28 cellular contexts compared by ENCODE assay signal in genomic region chr11:17733261-17733660, GRCh38. TPM values are rescaled to one million over a fixed set of nuclear protein-coding genes. Genes with fewer than 3 reads are reported as not detected.
"Had no signal": no experiment of that assay in that cellular context is flagged by ENCODE, and none has a peak within 500 bp of the region (broad histone marks: within the 10 kb centered on the region; RNA-seq: fewer than 3 reads in every experiment).

No MANE protein-coding gene starts in this region.

- H3K4me1 ChIP-seq: breast epithelium had no signal

- ATAC-seq: activated T-helper 17 cell treated with anti-CD3 and anti-CD28 coated beads, Interleukin-2, amount 50 U/mL, for 72 hours; K562 had no signal

- H3K4me3 Mint-ChIP-seq: activated CD4-positive, alpha-beta memory T cell treated with anti-CD3 and anti-CD28 coated beads, Interleukin-2, amount 10 ng/mL, durations not matched to agents 7 days and 5 days; activated naive CD4-positive, alpha-beta T cell treated with anti-CD3 and anti-CD28 coated beads, Interleukin-2, amount 10 ng/mL, durations not matched to agents 7 days and 5 days had no signal

- H3K27ac ChIP-seq: breast epithelium, Peyer's patch, RWPE1, VCaP had no signal

- H3K9me3 Mint-ChIP-seq: activated CD4-positive, alpha-beta memory T cell treated with anti-CD3 and anti-CD28 coated beads, Interleukin-2, amount 10 ng/mL, durations not matched to agents 7 days and 5 days; activated naive CD4-positive, alpha-beta T cell treated with anti-CD3 and anti-CD28 coated beads, Interleukin-2, amount 10 ng/mL, durations not matched to agents 7 days and 5 days; activated naive CD8-positive, alpha-beta T cell treated with anti-CD3 and anti-CD28 coated beads for 36 hours; activated T-helper 17 cell treated with anti-CD3 and anti-CD28 coated beads, Interleukin-2, amount 50 U/mL, for 72 hours had no signal

- H3K36me3 Mint-ChIP-seq: activated naive CD4-positive, alpha-beta T cell treated with anti-CD3 and anti-CD28 coated beads, Interleukin-2, amount 10 ng/mL, durations not matched to agents 7 days and 5 days; activated naive CD8-positive, alpha-beta T cell treated with anti-CD3 and anti-CD28 coated beads for 36 hours had no signal

- H3K36me3 ChIP-seq: breast epithelium, Peyer's patch had no signal

- H3K27ac Mint-ChIP-seq: activated CD4-positive, alpha-beta memory T cell treated with anti-CD3 and anti-CD28 coated beads, Interleukin-2, amount 10 ng/mL, durations not matched to agents 7 days and 5 days; activated naive CD8-positive, alpha-beta T cell treated with anti-CD3 and anti-CD28 coated beads for 36 hours; activated T-helper 17 cell treated with anti-CD3 and anti-CD28 coated beads, Interleukin-2, amount 50 U/mL, for 72 hours had no signal

- H3K9me3 ChIP-seq: breast epithelium, Peyer's patch had no signal

- DNase-seq: activated CD4-positive, alpha-beta memory T cell treated with anti-CD3 and anti-CD28 coated beads, Interleukin-2, amount 10 ng/mL, durations not matched to agents 7 days and 5 days; activated CD4-positive, alpha-beta T cell treated with anti-CD3 and anti-CD28 coated beads, Interleukin-2, amount 50 U/mL, for 1 hour; activated CD4-positive, CD25-positive, alpha-beta regulatory T cell; activated gamma-delta T cell; activated naive CD8-positive, alpha-beta T cell treated with anti-CD3 and anti-CD28 coated beads for 36 hours; activated T-cell treated with anti-CD3 and anti-CD28 coated beads for 4 hours; activated T-cell treated with anti-CD3 and anti-CD28 coated beads, Interleukin-2, amount 50 U/mL, for 48 hours; Karpas-422; MM.1S; NCI-H1105; NCI-H146; NCI-H187 treated with DMSO at 0.1 percent for 48 hours; NCI-H2081 treated with DMSO at 0.1 percent for 48 hours; NCI-H446; NCI-H524; SHP77; T-helper 2 cell; T1000 had no signal

- H3K4me3 ChIP-seq: breast epithelium, K562, Peyer's patch had no signal

RNA-seq across cellular contexts. Expression of gene KCNC1, which starts 1.3 kb away (rescaled TPM):
- total RNA-seq: activated CD4-positive, alpha-beta memory T cell treated with anti-CD3 and anti-CD28 coated beads, Interleukin-2, amount 10 ng/mL, durations not matched to agents 7 days and 5 days; activated CD8-positive, alpha-beta memory T cell treated with anti-CD3 and anti-CD28 coated beads for 36 hours; activated naive CD8-positive, alpha-beta T cell treated with anti-CD3 and anti-CD28 coated beads for 36 hours; activated T-helper 17 cell treated with anti-CD3 and anti-CD28 coated beads, Interleukin-2, amount 50 U/mL, for 72 hours; K562 had no signal

RNA-seq across cellular contexts. Expression of gene MYOD1, which starts 13.9 kb away (rescaled TPM):
- total RNA-seq: activated CD4-positive, alpha-beta memory T cell treated with anti-CD3 and anti-CD28 coated beads, Interleukin-2, amount 10 ng/mL, durations not matched to agents 7 days and 5 days; activated CD8-positive, alpha-beta memory T cell treated with anti-CD3 and anti-CD28 coated beads for 36 hours; activated naive CD8-positive, alpha-beta T cell treated with anti-CD3 and anti-CD28 coated beads for 36 hours; activated T-helper 17 cell treated with anti-CD3 and anti-CD28 coated beads, Interleukin-2, amount 50 U/mL, for 72 hours; breast epithelium; K562; Peyer's patch; SK-MEL-5 had no signal
- polyA plus RNA-seq: adipose tissue, K562 had no signal
